In the genomic region with DNA sequence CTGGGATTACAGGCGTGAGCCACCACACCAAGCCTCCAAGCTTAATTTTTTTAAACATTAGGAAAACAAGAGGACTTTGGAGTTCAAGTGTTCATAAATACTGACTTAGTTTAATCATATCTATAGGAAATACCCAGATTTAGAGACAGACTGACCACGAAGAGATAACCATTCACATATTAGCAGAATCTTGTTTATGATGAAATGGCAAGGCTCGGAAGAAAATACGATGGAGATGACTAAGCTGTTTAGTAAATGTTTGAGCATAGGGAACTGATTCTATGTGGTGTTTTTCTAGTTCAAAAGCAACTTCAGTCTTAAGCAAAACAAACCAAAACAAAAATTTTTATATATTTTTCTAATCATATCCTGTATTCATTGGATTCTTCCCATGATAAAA, we compare ENCODE assay signal across 24 cellular contexts.
"Had no signal": no experiment of that assay in that cellular context is flagged by ENCODE, and none has a peak within 500 bp of the region (broad histone marks: within the 10 kb centered on the region; RNA-seq: fewer than 3 reads in every experiment).

No MANE protein-coding gene starts in this region.

- H3K27me3 ChIP-seq: ovary, right atrium auricular region, right lobe of liver, suprapubic skin, tibial artery, upper lobe of right lung had no signal

- H3K36me3 ChIP-seq: left ventricle myocardium inferior, ovary, right atrium auricular region, right lobe of liver, suprapubic skin, thoracic aorta, tibial artery, upper lobe of right lung had no signal

- H3K4me1 ChIP-seq: left ventricle myocardium inferior, right atrium auricular region, right lobe of liver, suprapubic skin, tibial artery, upper lobe of right lung had no signal

- H3K36me3 Mint-ChIP-seq: natural killer cell treated with Interleukin-12 subunit alpha and Interleukin-12 subunit beta and Interleukin-15 and Interleukin-18, amount 100 ng/mL, for 72 hours; stimulated activated effector memory CD8-positive, alpha-beta T cell treated with anti-CD3 and anti-CD28 coated beads, Interleukin-12 subunit alpha, Interleukin-12 subunit beta, amount 100 ng/mL, for 72 hours had no signal

- H3K27ac Mint-ChIP-seq: immature natural killer cell; naive thymus-derived CD4-positive, alpha-beta T cell; natural killer cell treated with Interleukin-12 subunit alpha and Interleukin-12 subunit beta and Interleukin-15 and Interleukin-18, amount 100 ng/mL, for 72 hours; progenitor cell of endocrine pancreas; stimulated activated effector memory CD8-positive, alpha-beta T cell treated with anti-CD3 and anti-CD28 coated beads, Interleukin-12 subunit alpha, Interleukin-12 subunit beta, amount 100 ng/mL, for 72 hours; stimulated activated naive CD8-positive, alpha-beta T cell treated with anti-CD3 and anti-CD28 coated beads, Interleukin-15, Interleukin-2, amounts not matched to agents 100 ng/mL and 50 ng/mL, for 24 hours had no signal

- H3K27ac ChIP-seq: left ventricle myocardium inferior, ovary, right atrium auricular region, right lobe of liver, suprapubic skin, thoracic aorta, tibial artery, upper lobe of right lung had no signal

- ATAC-seq: mucosa of descending colon; naive thymus-derived CD4-positive, alpha-beta T cell; natural killer cell treated with Interleukin-12 subunit alpha and Interleukin-12 subunit beta and Interleukin-15 and Interleukin-18, amount 100 ng/mL, for 72 hours; right lobe of liver; stimulated activated effector memory CD8-positive, alpha-beta T cell treated with anti-CD3 and anti-CD28 coated beads, Interleukin-12 subunit alpha, Interleukin-12 subunit beta, amount 100 ng/mL, for 72 hours; upper lobe of right lung had no signal

- H3K4me3 ChIP-seq: left ventricle myocardium inferior, lung, mucosa of descending colon, ovary, right atrium auricular region, right lobe of liver, suprapubic skin, thoracic aorta, tibial artery, upper lobe of right lung had no signal

- H3K9me3 ChIP-seq: left ventricle myocardium inferior, mucosa of descending colon, ovary, right atrium auricular region, right lobe of liver, suprapubic skin, thoracic aorta, tibial artery, upper lobe of right lung had no signal

- DNase-seq: hypothalamus; immature natural killer cell; islet precursor cell; left ventricle myocardium inferior; midbrain; mucosa of descending colon; naive thymus-derived CD4-positive, alpha-beta T cell; ovary; right lobe of liver; stimulated activated CD4-positive, alpha-beta T cell treated with anti-CD3 and anti-CD28 coated beads, Interleukin-12 subunit alpha, Interleukin-12 subunit beta, amount 100 ng/mL, for 4 hours; stimulated activated CD4-positive, alpha-beta T cell treated with anti-CD3 and anti-CD28 coated beads, Interleukin-15, amount 100 ng/mL, for 24 hours; stimulated activated CD4-positive, alpha-beta T cell treated with anti-CD3 and anti-CD28 coated beads, Interleukin-4, amount 100 ng/mL, for 24 hours; stimulated activated naive CD4-positive, alpha-beta T cell; tibial artery; trophoblast cell; upper lobe of right lung had no signal

- H3K27me3 Mint-ChIP-seq: naive thymus-derived CD4-positive, alpha-beta T cell; natural killer cell treated with Interleukin-12 subunit alpha and Interleukin-12 subunit beta and Interleukin-15 and Interleukin-18, amount 100 ng/mL, for 72 hours; progenitor cell of endocrine pancreas; stimulated activated naive CD8-positive, alpha-beta T cell treated with anti-CD3 and anti-CD28 coated beads, Interleukin-15, Interleukin-2, amounts not matched to agents 100 ng/mL and 50 ng/mL, for 24 hours had no signal

- H3K4me3 Mint-ChIP-seq: immature natural killer cell; naive thymus-derived CD4-positive, alpha-beta T cell; natural killer cell treated with Interleukin-12 subunit alpha and Interleukin-12 subunit beta and Interleukin-15 and Interleukin-18, amount 100 ng/mL, for 72 hours; stimulated activated effector memory CD8-positive, alpha-beta T cell treated with anti-CD3 and anti-CD28 coated beads, Interleukin-12 subunit alpha, Interleukin-12 subunit beta, amount 100 ng/mL, for 72 hours; stimulated activated naive CD8-positive, alpha-beta T cell treated with anti-CD3 and anti-CD28 coated beads, Interleukin-15, Interleukin-2, amounts not matched to agents 100 ng/mL and 50 ng/mL, for 24 hours had no signal

- H3K4me1 Mint-ChIP-seq: naive thymus-derived CD4-positive, alpha-beta T cell; stimulated activated effector memory CD8-positive, alpha-beta T cell treated with anti-CD3 and anti-CD28 coated beads, Interleukin-12 subunit alpha, Interleukin-12 subunit beta, amount 100 ng/mL, for 72 hours had no signal
